Comparison of ENCODE assay signal across 1 cellular context in the genomic region with DNA sequence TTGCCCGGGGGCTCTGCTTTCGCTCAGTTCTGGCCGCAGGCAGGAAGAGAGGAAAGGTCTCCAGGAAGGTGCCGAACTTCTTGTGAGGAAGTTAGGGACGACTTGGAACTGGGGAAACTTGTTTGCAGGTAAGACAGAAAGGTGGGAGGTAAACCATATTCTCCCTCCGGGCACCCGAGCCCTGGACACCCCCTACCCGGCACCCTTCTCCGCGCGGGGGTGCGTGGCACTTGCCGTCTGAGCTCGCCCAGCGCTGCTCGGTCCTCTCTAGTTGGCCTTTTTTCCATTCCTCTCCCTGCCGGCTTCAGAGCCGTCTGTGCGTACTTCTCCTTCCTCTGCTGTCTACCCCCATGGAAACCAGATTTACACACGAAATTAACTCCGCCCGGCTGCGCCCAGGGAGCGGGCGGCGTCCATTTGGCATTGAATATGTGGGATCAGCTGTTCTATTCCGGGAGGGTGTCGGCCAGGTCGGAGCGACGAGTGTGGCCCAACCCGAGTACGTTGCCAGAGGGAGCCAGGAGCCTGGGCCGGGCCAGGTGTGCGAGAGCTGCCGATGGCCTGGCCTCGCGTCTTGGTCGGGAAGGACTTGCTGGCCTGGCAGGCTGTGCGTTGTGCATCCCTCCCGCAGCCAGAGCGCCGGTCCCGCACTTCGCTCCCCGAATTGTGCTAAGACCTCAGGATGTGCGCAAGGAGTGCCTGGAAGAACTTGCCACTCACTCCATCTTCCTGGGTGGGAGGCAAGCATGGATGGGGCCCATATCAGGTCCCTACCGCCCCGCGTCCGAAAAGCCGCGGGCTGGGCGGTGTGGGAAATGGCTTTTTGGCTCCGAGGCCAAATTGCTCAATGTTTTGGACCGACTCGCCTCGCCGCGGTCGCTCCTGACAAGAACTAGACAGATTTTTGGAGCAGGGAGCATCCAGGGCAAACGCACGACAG.
TF ChIP-seq lines count a peak whose summit lies in the region.

No MANE protein-coding gene starts in this region.

TF ChIP-seq in HepG2, 621 proteins besides CTCF, POLR2A, EP300 and RAD21 (continued from another document):
- peak; percentile 59 for TF ChIP-seq ZNF800 (CRISPR knock-in tag; IDR thresholded peaks at IDR 0.05)
